In genomic region chr12:50222275-50222783, GRCh38 we compare ENCODE assay signal across 8 cellular contexts. TPM values are rescaled to one million over a fixed set of nuclear protein-coding genes. Genes with fewer than 3 reads are reported as not detected.
A peak's percentile ranks its signal among the peaks of the same experiment; 100 is the strongest.
DNase-seq lines count a peak whose midpoint lies in the region; ATAC-seq and TF ChIP-seq lines count a peak whose summit lies in the region.

No MANE protein-coding gene starts in this region.

- intact Hi-C loops in activated B cell treated with CpG ODN at 0.5 μM for 24 hours (cut with micrococcal nuclease) (no loop called here), esophagus muscularis mucosa (cut with DNase I) (loop anchor here (5.0 kb wide), 2 partner anchors 60 to 180 kb away; partner anchors contain the start of genes LARP4 and LIMA1)

- TF ChIP-seq EP300 in esophagus muscularis mucosa (IDR thresholded peaks at IDR 0.05): no peak

- ATAC-seq in activated B cell treated with CpG ODN at 0.5 μM for 24 hours (ENCODE audit: low read depth) (peak; percentile 28), GM18870 (IDR thresholded peaks at IDR 0.05; ENCODE audit: unreplicated experiment) (no peak), GM18520 (IDR thresholded peaks at IDR 0.05; ENCODE audit: unreplicated experiment) (no peak)

- peak overlapping the region; percentile 63 to 66 for H3K9ac ChIP-seq in mucosa of rectum (ENCODE audit: low read depth in 1 of 2, low read length in 2 of 2)

- H3K4me1 ChIP-seq in esophagus muscularis mucosa (peaks cover 12 to 65% (median 61%) of the 10 kb centered on the region in 4 donors), mucosa of rectum (ENCODE audit: control insufficient read depth in 2 of 2, insufficient read depth in 2 of 2, low read length in 2 of 2) (peaks cover 0 to 5% of the 10 kb centered on the region in 2 donors)

- H3K9me3 ChIP-seq in esophagus muscularis mucosa (no peaks in the 10 kb centered on the region), mucosa of rectum (ENCODE audit: control insufficient read depth in 2 of 2, low read length in 2 of 2) (no peaks in the 10 kb centered on the region)

- no peaks in the 10 kb centered on the region for H3K9me3 Mint-ChIP-seq in activated B cell treated with CpG ODN at 0.5 μM for 24 hours

- in situ Hi-C loops in GM13977 (cut with MboI; ENCODE audit: low pct_unique_long_range_greater_than_20kb, low sequenced_read_pairs, unreplicated experiment): no loop called here

- peaks cover 0 to 6% (median 2%) of the 10 kb centered on the region in 4 donors for H3K36me3 ChIP-seq in esophagus muscularis mucosa
- peaks cover 24 to 34% of the 10 kb centered on the region in 2 donors for H3K36me3 ChIP-seq in mucosa of rectum (ENCODE audit: control insufficient read depth in 2 of 2, insufficient read depth in 2 of 2, low read length in 2 of 2)

- peak overlapping the region; percentile 96 for H3K4me3 ChIP-seq in AG04449 (ENCODE audit: low read depth, low read length)
- peak overlapping the region; percentile 48 to 61 (median 56) for H3K4me3 ChIP-seq in esophagus muscularis mucosa
- peak overlapping the region; percentile 28 to 60 for H3K4me3 ChIP-seq in mucosa of rectum (ENCODE audit: low read length in 2 of 2)

- TF ChIP-seq POLR2A in esophagus muscularis mucosa (IDR thresholded peaks at IDR 0.05; ENCODE audit: low read depth): no peak

- peaks cover 19% of the 10 kb centered on the region for H3K4me1 Mint-ChIP-seq in activated B cell treated with CpG ODN at 0.5 μM for 24 hours

- H3K27me3 ChIP-seq in esophagus muscularis mucosa: no peaks in the 10 kb centered on the region
- no peaks in the 10 kb centered on the region for H3K27me3 ChIP-seq in mucosa of rectum (ENCODE audit: control insufficient read depth in 2 of 2, insufficient read depth in 2 of 2, low read length in 2 of 2)

- no peak overlapping the region for H3K4me3 Mint-ChIP-seq in activated B cell treated with CpG ODN at 0.5 μM for 24 hours

- H3K27ac ChIP-seq in esophagus muscularis mucosa (replicated peaks in 1 of 4) (peak overlapping the region; percentile 83 to 86 (median 84)), mucosa of rectum (ENCODE audit: low read depth in 2 of 2, low read length in 2 of 2) (peak overlapping the region; percentile 46 to 69)

- DNase-seq in AG04449 (ENCODE audit: low read depth, low spot score) (no peak), GM13977 (ENCODE audit: low spot score) (peak; percentile 45), NCI-H2081 treated with DMSO at 0.1 percent for 48 hours (lab: John Stamatoyannopoulos, UW) (peak; percentile 11), activated B cell treated with CpG ODN at 0.5 μM for 24 hours (no peak), esophagus muscularis mucosa (ENCODE audit: extremely low spot score) (no peak)

- POLR2A ChIA-PET in AG04449 (lab: Yijun Ruan, JAX) (interaction anchor here (0.6 to 2.9 kb wide), 11 partner anchors 10 to 1206 kb away, joined by 3 to 25 read pairs (median 4); partner anchors contain the start of gene LIMA1), activated B cell treated with CpG ODN at 0.5 μM for 24 hours (lab: Charles Lee) (interaction anchor here (0.5 to 1.9 kb wide), 6 partner anchors 16 to 190 kb away, joined by 3 to 6 read pairs (median 4); partner anchors contain the start of genes COX14 and SMARCD1)

- CTCF ChIA-PET in AG04449 (lab: Yijun Ruan, JAX) (interaction anchor here (0.6 to 4.2 kb wide), 11 partner anchors 10 to 868 kb away, joined by 3 to 31 read pairs (median 5); partner anchors contain the start of gene LIMA1), activated B cell treated with CpG ODN at 0.5 μM for 24 hours (lab: Charles Lee) (no interaction called here)

- TF ChIP-seq CTCF in AG04449 (IDR thresholded peaks at IDR 0.05; ENCODE audit: insufficient read depth, low read length, missing control alignments): peak; percentile 49
- no peak for TF ChIP-seq CTCF in GM13977 (IDR thresholded peaks at IDR 0.05; ENCODE audit: extremely low read depth, insufficient read depth, missing control alignments)
- TF ChIP-seq CTCF in activated B cell treated with CpG ODN at 0.5 μM for 24 hours (IDR thresholded peaks at IDR 0.05): no peak
- TF ChIP-seq CTCF in esophagus muscularis mucosa (IDR thresholded peaks at IDR 0.05): peak; percentile 15 to 46 (median 34)

- no peaks in the 10 kb centered on the region for H3K36me3 Mint-ChIP-seq in activated B cell treated with CpG ODN at 0.5 μM for 24 hours (ENCODE audit: low read depth)

- H3K27ac Mint-ChIP-seq in activated B cell treated with CpG ODN at 0.5 μM for 24 hours: no peak overlapping the region

- WGBS in esophagus muscularis mucosa: under 1% methylated on average over 5 of the region's 5 CpGs

- no peaks in the 10 kb centered on the region for H3K27me3 Mint-ChIP-seq in activated B cell treated with CpG ODN at 0.5 μM for 24 hours

RNA-seq across cellular contexts. Expression of gene CERS5, which starts 55.2 kb away (rescaled TPM):
- total RNA-seq in activated B cell treated with CpG ODN at 0.5 μM for 24 hours: 44.3 and 64.9 TPM in 2 replicates
- 10 to 100 TPM; 23.0 to 33.6 (median 27.5) TPM for total RNA-seq in esophagus muscularis mucosa

Comparison
In these comparisons a context has a peak if more than half of its experiments do, and no peak if none do; other contexts are left out.
1. DNase-seq: peak in GM13977 (single experiment) and NCI-H2081 treated with DMSO at 0.1 percent for 48 hours (single experiment); none in AG04449 (single experiment), activated B cell treated with CpG ODN at 0.5 μM for 24 hours (single experiment) and esophagus muscularis mucosa (single experiment).
2. H3K4me3 ChIP-seq: peak in every context shown above with its lines; median percentile 96 in AG04449; 56 in esophagus muscularis mucosa; 44 in mucosa of rectum.
3. CTCF ChIP-seq: peak in AG04449 (single experiment) and esophagus muscularis mucosa (3 of 3); none in GM13977 (single experiment) and activated B cell treated with CpG ODN at 0.5 μM for 24 hours (single experiment).